13 cellular contexts compared by ENCODE assay signal in genomic region chr15:78209646-78210348, GRCh38. TPM values are rescaled to one million over a fixed set of nuclear protein-coding genes. Genes with fewer than 3 reads are reported as not detected.
DNase-seq lines count a peak whose midpoint lies in the region; ATAC-seq and TF ChIP-seq lines count a peak whose summit lies in the region.
"Had no signal": no experiment of that assay in that cellular context is flagged by ENCODE, and none has a peak within 500 bp of the region (broad histone marks: within the 10 kb centered on the region; RNA-seq: fewer than 3 reads in every experiment).

No MANE protein-coding gene starts in this region.

- H3K9ac ChIP-seq in HCT116 (ENCODE audit: low read length) (no peak overlapping the region), PC-3 (ENCODE audit: low read length) (no peak overlapping the region)

- RAD21 ChIA-PET in HCT116 (lab: Charles Lee; ENCODE audit: low non-redundant PET in 1 of 2, low total read pairs in 2 of 2, uncharacterized antibody in 2 of 2, unreplicated experiment in 2 of 2): no interaction called here

- no peaks in the 10 kb centered on the region for H3K27me3 ChIP-seq in HCT116 (ENCODE audit: insufficient read depth, low read length)
- H3K27me3 ChIP-seq in PC-3 (ENCODE audit: low read length): no peaks in the 10 kb centered on the region
- peaks cover 0 to 9% (median 0%) of the 10 kb centered on the region in 7 donors for H3K27me3 ChIP-seq in heart right ventricle
- H3K27me3 ChIP-seq: ascending aorta had no signal

- intact Hi-C loops in HCT116 (cut with micrococcal nuclease) (no loop called here), PC-3 (cut with micrococcal nuclease) (no loop called here), heart right ventricle (cut with DNase I) (no loop called here), sciatic nerve (cut with DNase I) (no loop called here)

- CTCF ChIA-PET in HCT116 (lab: Charles Lee): interaction anchor here (2.6 kb wide), 1 partner anchor 14 kb away, joined by 12 read pairs; no protein-coding TSS in a partner anchor
- CTCF ChIA-PET in PC-3 (lab: Charles Lee): no interaction called here

- 45 to 49% methylated on average over 9 of the region's 9 CpGs for WGBS in heart right ventricle, 2 donors

- H3K79me2 ChIP-seq in HCT116 (ENCODE audit: insufficient read depth, low read length) (no peaks in the 10 kb centered on the region), PC-3 (ENCODE audit: low read length) (no peaks in the 10 kb centered on the region)

- BruUV-seq in HCT116 (replicated peaks; lab: Mats Ljungman, UMichigan): no TSS peak
- no TSS peak for BruUV-seq in PC-3 (replicated peaks; lab: Mats Ljungman, UMichigan)

- H3K4me3 ChIP-seq in HCT116 (replicated peaks in 1 of 2; ENCODE audit: low read depth in 1 of 2, low read length in 2 of 2) (no peak overlapping the region), PC-3 (ENCODE audit: low read length) (no peak overlapping the region), heart right ventricle (no peak overlapping the region)
- H3K4me3 ChIP-seq: ascending aorta had no signal

- DNase-seq in HCT116 (ENCODE audit: low read depth, low spot score) (no peak), PC-3 (peak; percentile 56), heart right ventricle (peak in 1 of 2 donors; percentile 48), sciatic nerve (ENCODE audit: low spot score) (peak; percentile 56), ecto neural progenitor cell (ENCODE audit: low spot score) (no peak), medulla oblongata (ENCODE audit: extremely low spot score) (no peak), cerebellum (ENCODE audit: low spot score) (no peak)
- no peak for DNase-seq in effector CD4-positive, alpha-beta T cell
- DNase-seq: DMS 273 treated with DMSO at 0.1 percent for 48 hours, NCI-H774 had no signal

- TF ChIP-seq RAD21 in HCT116 (IDR thresholded peaks at IDR 0.05; ENCODE audit: low read depth): no peak

- no peaks in the 10 kb centered on the region for H3F3A ChIP-seq in PC-3 (ENCODE audit: low read length, unreplicated experiment)

- H4K20me1 ChIP-seq in HCT116 (ENCODE audit: insufficient read depth) (no peaks in the 10 kb centered on the region), PC-3 (ENCODE audit: low read length) (no peaks in the 10 kb centered on the region)

- H3K9me3 ChIP-seq in HCT116 (ENCODE audit: control insufficient read depth in 1 of 2, insufficient read depth in 1 of 2, low read depth in 1 of 2, low read length in 2 of 2): no peaks in the 10 kb centered on the region
- H3K9me3 ChIP-seq in PC-3 (ENCODE audit: low read length): no peaks in the 10 kb centered on the region
- no peaks in the 10 kb centered on the region for H3K9me3 ChIP-seq in heart right ventricle
- H3K9me3 ChIP-seq: ascending aorta had no signal

- H3K4me2 ChIP-seq in HCT116 (ENCODE audit: low read length) (peak overlapping the region; percentile 4), PC-3 (ENCODE audit: low read length) (peak overlapping the region; percentile 20)

- ATAC-seq in HCT116 (no peak), PC-3 (peak; percentile 41), heart right ventricle (peak in 2 of 8 donors; percentile 7 to 32), sciatic nerve (no peak)

- H3K36me3 ChIP-seq in HCT116 (ENCODE audit: control insufficient read depth in 1 of 2, insufficient read depth in 2 of 2, low read length in 2 of 2) (no peaks in the 10 kb centered on the region), PC-3 (ENCODE audit: low read depth, low read length) (no peaks in the 10 kb centered on the region), heart right ventricle (no peaks in the 10 kb centered on the region)
- H3K36me3 ChIP-seq: ascending aorta had no signal

- no peak for TF ChIP-seq POLR2A in HCT116 (IDR thresholded peaks at IDR 0.05; ENCODE audit: borderline replicate concordance, extremely low read depth, insufficient read depth, insufficient read length)

- no peaks in the 10 kb centered on the region for H3K9me2 ChIP-seq in HCT116 (ENCODE audit: insufficient read depth)
- H3K9me2 ChIP-seq in PC-3 (replicated peaks; ENCODE audit: low read length): no peaks in the 10 kb centered on the region

- H3K27ac ChIP-seq in HCT116 (ENCODE audit: low read depth, low read length) (no peak overlapping the region; the same call in 1 of the 2 replicates), PC-3 (ENCODE audit: low read length) (peak overlapping the region; percentile 53), heart right ventricle (peak overlapping the region in 9 of 10 donors; percentile 5 to 72 (median 36))
- H3K27ac ChIP-seq: ascending aorta had no signal

- peaks cover 32 to 69% of the 10 kb centered on the region in 2 experiments for H3K4me1 ChIP-seq in HCT116 (ENCODE audit: control insufficient read depth in 1 of 2, insufficient read depth in 2 of 2, low read length in 2 of 2)
- H3K4me1 ChIP-seq in PC-3 (ENCODE audit: insufficient read depth, low read length): peaks cover 64% of the 10 kb centered on the region
- peaks cover 13 to 56% (median 42%) of the 10 kb centered on the region in 9 donors for H3K4me1 ChIP-seq in heart right ventricle
- H3K4me1 ChIP-seq: ascending aorta had no signal

- TF ChIP-seq CTCF in HCT116 (IDR thresholded peaks at IDR 0.05 in 2 of 3, conservative IDR thresholded peaks at IDR 0.05 in 1 of 3; ENCODE audit: borderline replicate concordance in 1 of 3, insufficient read depth in 1 of 3, low read depth in 2 of 3, low read length in 2 of 3): no peak
- TF ChIP-seq CTCF in PC-3 (conservative IDR thresholded peaks at IDR 0.05; ENCODE audit: low read depth, low read length): no peak
- TF ChIP-seq CTCF in heart right ventricle (IDR thresholded peaks at IDR 0.05): no peak

- H2AFZ ChIP-seq in HCT116 (ENCODE audit: low read depth, low read length, poor library complexity, severe bottlenecking): no peak overlapping the region
- H2AFZ ChIP-seq in PC-3 (ENCODE audit: low read length): no peak overlapping the region

- POLR2A ChIA-PET in HCT116 (lab: Charles Lee): no interaction called here
- POLR2A ChIA-PET in PC-3 (lab: Charles Lee; ENCODE audit: unreplicated experiment): no interaction called here

TF ChIP-seq in HCT116, 20 proteins besides CTCF, POLR2A, EP300 and RAD21:
- TF ChIP-seq FOSL1 (IDR thresholded peaks at IDR 0.05; ENCODE audit: low read depth): no peak
- TF ChIP-seq, protein P1, sequence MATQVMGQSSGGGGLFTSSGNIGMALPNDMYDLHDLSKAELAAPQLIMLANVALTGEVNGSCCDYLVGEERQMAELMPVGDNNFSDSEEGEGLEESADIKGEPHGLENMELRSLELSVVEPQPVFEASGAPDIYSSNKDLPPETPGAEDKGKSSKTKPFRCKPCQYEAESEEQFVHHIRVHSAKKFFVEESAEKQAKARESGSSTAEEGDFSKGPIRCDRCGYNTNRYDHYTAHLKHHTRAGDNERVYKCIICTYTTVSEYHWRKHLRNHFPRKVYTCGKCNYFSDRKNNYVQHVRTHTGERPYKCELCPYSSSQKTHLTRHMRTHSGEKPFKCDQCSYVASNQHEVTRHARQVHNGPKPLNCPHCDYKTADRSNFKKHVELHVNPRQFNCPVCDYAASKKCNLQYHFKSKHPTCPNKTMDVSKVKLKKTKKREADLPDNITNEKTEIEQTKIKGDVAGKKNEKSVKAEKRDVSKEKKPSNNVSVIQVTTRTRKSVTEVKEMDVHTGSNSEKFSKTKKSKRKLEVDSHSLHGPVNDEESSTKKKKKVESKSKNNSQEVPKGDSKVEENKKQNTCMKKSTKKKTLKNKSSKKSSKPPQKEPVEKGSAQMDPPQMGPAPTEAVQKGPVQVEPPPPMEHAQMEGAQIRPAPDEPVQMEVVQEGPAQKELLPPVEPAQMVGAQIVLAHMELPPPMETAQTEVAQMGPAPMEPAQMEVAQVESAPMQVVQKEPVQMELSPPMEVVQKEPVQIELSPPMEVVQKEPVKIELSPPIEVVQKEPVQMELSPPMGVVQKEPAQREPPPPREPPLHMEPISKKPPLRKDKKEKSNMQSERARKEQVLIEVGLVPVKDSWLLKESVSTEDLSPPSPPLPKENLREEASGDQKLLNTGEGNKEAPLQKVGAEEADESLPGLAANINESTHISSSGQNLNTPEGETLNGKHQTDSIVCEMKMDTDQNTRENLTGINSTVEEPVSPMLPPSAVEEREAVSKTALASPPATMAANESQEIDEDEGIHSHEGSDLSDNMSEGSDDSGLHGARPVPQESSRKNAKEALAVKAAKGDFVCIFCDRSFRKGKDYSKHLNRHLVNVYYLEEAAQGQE (IDR thresholded peaks at IDR 0.05; ENCODE audit: low read depth): no peak
- no peak for TF ChIP-seq ELF1 (IDR thresholded peaks at IDR 0.05; ENCODE audit: borderline replicate concordance, low read depth)
- TF ChIP-seq MAX (IDR thresholded peaks at IDR 0.05): no peak
- TF ChIP-seq ZNF274 (IDR thresholded peaks at IDR 0.05; ENCODE audit: low read depth, low read length): no peak
- no peak for TF ChIP-seq TCF7L2 (IDR thresholded peaks at IDR 0.05; ENCODE audit: borderline replicate concordance, extremely low read depth, insufficient read depth, insufficient read length)
- 0 out of 2 replicates have a peak, but pooled peaks have one; percentile 29 for TF ChIP-seq SP1 (IDR thresholded peaks at IDR 0.05; ENCODE audit: low read depth)

RNA-seq across cellular contexts. Expression of gene ACSBG1, which starts 24.6 kb away (rescaled TPM):
- total RNA-seq in HCT116 (2021; ENCODE audit: unreplicated experiment) (0.71 TPM), PC-3 (2014; rRNA removed) (0.36 and 0.40 TPM in 2 replicates), heart right ventricle (under 1 TPM in 2 of 10 donors, not detected in 8; 0.22 to 0.30 TPM), sciatic nerve (0.18 TPM), cerebellum (3.1 TPM)
- 0.37 and 0.70 TPM in 2 replicates for polyA plus RNA-seq in HCT116 (2012)
- under 1 TPM; 0.59 to 0.65 TPM for polyA plus RNA-seq in heart right ventricle
- total RNA-seq: ascending aorta, fibroblast of lung, omental fat pad had no signal
- polyA plus RNA-seq: fibroblast of lung had no signal

RNA-seq across cellular contexts. Expression of gene DNAJA4, which starts 54.6 kb away (rescaled TPM):
- total RNA-seq in HCT116 (2021; ENCODE audit: unreplicated experiment): 66.6 TPM
- 34.6 and 39.8 TPM in 2 replicates for polyA plus RNA-seq in HCT116 (2012)
- 1.3 and 5.4 TPM in 2 replicates for total RNA-seq in PC-3 (2014; rRNA removed)
- 100 to 1,000 TPM in 8 of 10 donors, 10 to 100 TPM in 2; 78.9 to 210 (median 150) TPM for total RNA-seq in heart right ventricle
- polyA plus RNA-seq in heart right ventricle: 100 to 1,000 TPM in 1 of 2 donors, 10 to 100 TPM in 1; 40.0 to 226 TPM
- total RNA-seq in sciatic nerve: 18.0 TPM
- 26.5 TPM for total RNA-seq in cerebellum

Comparison
In these comparisons a context has a peak if more than half of its experiments do, and no peak if none do; other contexts are left out.
1. DNase-seq: peak in PC-3 (single experiment) and sciatic nerve (single experiment); none in HCT116 (single experiment), ecto neural progenitor cell (single experiment), effector CD4-positive, alpha-beta T cell (single experiment), medulla oblongata (single experiment) and cerebellum (single experiment).